In the genomic region with DNA sequence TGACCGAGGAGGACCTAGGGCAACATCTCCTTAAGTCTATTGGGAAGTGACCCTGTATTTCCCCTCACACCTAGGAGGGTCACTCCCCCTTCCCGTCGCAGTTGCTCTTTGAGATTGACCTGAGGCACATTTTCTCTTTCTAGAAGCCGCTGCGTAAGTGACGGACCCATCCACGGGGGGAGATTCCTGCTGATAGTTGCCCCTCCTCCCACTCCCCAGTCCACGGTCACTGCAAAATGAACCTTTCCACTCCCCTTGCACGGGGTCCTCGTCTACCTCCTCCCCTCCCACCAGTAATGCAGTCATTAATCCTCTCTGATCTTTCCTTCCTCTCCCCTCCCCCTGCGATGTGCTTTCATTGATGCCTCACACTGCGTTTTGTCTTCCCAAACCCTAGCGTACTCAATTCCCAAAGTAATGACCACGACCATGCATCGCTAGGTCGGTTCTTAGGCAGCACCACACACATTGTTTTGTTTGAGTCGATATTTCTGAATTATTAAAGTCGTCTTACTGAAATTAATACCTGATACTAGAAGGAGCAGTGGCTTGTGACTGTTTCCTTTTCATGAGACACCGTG, we compare ENCODE assay signal across 8 cellular contexts. TPM values are rescaled to one million over a fixed set of nuclear protein-coding genes. Genes with fewer than 3 reads are reported as not detected.
A peak's percentile ranks its signal among the peaks of the same experiment; 100 is the strongest.
DNase-seq lines count a peak whose midpoint lies in the region; ATAC-seq and TF ChIP-seq lines count a peak whose summit lies in the region.

No MANE protein-coding gene starts in this region.

- H3K36me3 Mint-ChIP-seq in natural killer cell: no peaks in the 10 kb centered on the region

- peak overlapping the region; percentile 100 for H3K4me3 ChIP-seq in AG09309 (ENCODE audit: control insufficient read depth, low read depth, low read length)
- H3K4me3 ChIP-seq in fibroblast of the aortic adventitia (ENCODE audit: low read depth, low read length): peak overlapping the region; percentile 100
- peak overlapping the region; percentile 84 to 92 (median 88) for H3K4me3 ChIP-seq in transverse colon

- peaks cover 11 to 40% (median 23%) of the 10 kb centered on the region in 4 donors for H3K4me1 ChIP-seq in transverse colon

- TF ChIP-seq EP300 in transverse colon (IDR thresholded peaks at IDR 0.05; ENCODE audit: low read depth): no peak

- no peaks in the 10 kb centered on the region for H3K9me3 Mint-ChIP-seq in natural killer cell

- H3K27ac Mint-ChIP-seq in natural killer cell: peak overlapping the region; percentile 94 to 95

- DNase-seq in AG09309 (ENCODE audit: low read depth) (no peak), NCI-H2196 (lab: John Stamatoyannopoulos, UW; ENCODE audit: unreplicated experiment) (peak; percentile 73), activated T-cell treated with anti-CD3 and anti-CD28 coated beads for 4 hours (peak; percentile 10), fibroblast of the aortic adventitia (ENCODE audit: low read depth) (peak; percentile 36), natural killer cell (peak; percentile 44), transverse colon (peak; percentile 43)

- TF ChIP-seq POLR2A in transverse colon (IDR thresholded peaks at IDR 0.05): no peak

- peak overlapping the region; percentile 96 to 99 (median 98) for H3K27ac ChIP-seq in transverse colon

- H3K36me3 ChIP-seq in transverse colon: no peaks in the 10 kb centered on the region

- in situ Hi-C loops in transverse colon (cut with MboI; ENCODE audit: low pct_ligation_motif_present in 1 of 4, low pct_unique_long_range_greater_than_20kb in 1 of 4, low sequenced_read_pairs in 3 of 4): loop anchor here (5.0 to 10.0 kb wide), 2 partner anchors 81 to 83 kb away; partner anchors contain the start of gene C2CD5 (in 4 of the 4)

- H3K9me3 ChIP-seq in transverse colon: no peaks in the 10 kb centered on the region

- peaks cover 3 to 12% of the 10 kb centered on the region in 2 donors for H3K27me3 Mint-ChIP-seq in natural killer cell (ENCODE audit: low read depth in 2 of 2)

- no peaks in the 10 kb centered on the region for H3K27me3 ChIP-seq in transverse colon

- intact Hi-C loops in natural killer cell (cut with micrococcal nuclease) (loop anchor here (1.0 kb wide), 1 partner anchor 81 kb away; the partner anchor contains the start of gene C2CD5), transverse colon (cut with DNase I; ENCODE audit: low total_unique reads) (no loop called here)

- 0 to 1% methylated on average over 16 to 19 of the region's 19 CpGs for WGBS in transverse colon (ENCODE audit: low coverage in 1 of 2), 2 donors

- ATAC-seq in GM18858 (IDR thresholded peaks at IDR 0.05; ENCODE audit: unreplicated experiment) (peak; percentile 5), HG03039 (IDR thresholded peaks at IDR 0.05; ENCODE audit: unreplicated experiment) (peak; percentile 21), natural killer cell (peak; percentile 17 to 44 (median 30))

- peaks cover 46 to 50% of the 10 kb centered on the region in 2 donors for H3K4me1 Mint-ChIP-seq in natural killer cell

- no peak for TF ChIP-seq CTCF in AG09309 (IDR thresholded peaks at IDR 0.05; ENCODE audit: control insufficient read depth, insufficient read depth, low read depth, low read length, missing control alignments)
- TF ChIP-seq CTCF in fibroblast of the aortic adventitia (IDR thresholded peaks at IDR 0.05; ENCODE audit: insufficient read depth, low read length): no peak
- no peak for TF ChIP-seq CTCF in natural killer cell (IDR thresholded peaks at IDR 0.05)
- TF ChIP-seq CTCF in transverse colon (IDR thresholded peaks at IDR 0.05): no peak

- H3K4me3 Mint-ChIP-seq in natural killer cell: peak overlapping the region; percentile 97

RNA-seq across cellular contexts. Expression of gene ETNK1, which starts 0.8 kb away (rescaled TPM):
- total RNA-seq in fibroblast of the aortic adventitia (ENCODE audit: low replicate concordance): 37.6 and 51.1 TPM in 2 replicates
- total RNA-seq in natural killer cell: 100 to 1,000 TPM in 1 of 3 donors, 10 to 100 TPM in 2; 77.6 to 101 (median 85.2) TPM
- 100 to 1,000 TPM in 3 of 4 donors, 10 to 100 TPM in 1; 48.6 to 129 (median 102) TPM for total RNA-seq in transverse colon
